In the genomic region with DNA sequence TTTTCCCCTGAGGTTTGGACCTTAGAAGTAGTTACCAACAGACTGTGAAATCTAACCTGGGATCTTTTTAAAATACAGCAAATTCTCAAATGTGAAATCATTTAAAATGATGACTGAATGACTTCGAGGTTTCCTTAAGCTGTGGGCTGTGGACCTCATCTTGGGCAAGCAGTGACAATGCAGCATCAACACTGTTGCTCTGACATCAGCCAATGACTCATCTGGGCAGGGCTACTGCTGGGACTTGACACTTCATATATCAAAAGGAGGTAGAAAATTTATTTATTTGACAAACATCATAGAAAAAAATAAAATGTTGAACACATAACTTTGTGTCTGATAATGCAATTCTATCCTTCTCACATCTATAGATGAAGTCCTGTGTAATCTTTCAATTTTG, we compare ENCODE assay signal across 19 cellular contexts.
DNase-seq lines count a peak whose midpoint lies in the region; ATAC-seq and TF ChIP-seq lines count a peak whose summit lies in the region.
"Had no signal": no experiment of that assay in that cellular context is flagged by ENCODE, and none has a peak within 500 bp of the region (broad histone marks: within the 10 kb centered on the region; RNA-seq: fewer than 3 reads in every experiment).

No MANE protein-coding gene starts in this region.

- no peak overlapping the region for H3K9ac ChIP-seq in PC-3 (ENCODE audit: low read length)
- no peak overlapping the region for H3K9ac ChIP-seq in fibroblast of lung (ENCODE audit: insufficient read depth, low read length)

- no peak overlapping the region for H3K27ac Mint-ChIP-seq in Calu3 (ENCODE audit: unreplicated experiment)

- WGBS in right cardiac atrium = 58% methylated on average over 1 of the region's 1 CpG

- ATAC-seq in PC-3 = peak; percentile 89
- ATAC-seq in right cardiac atrium = no peak
- ATAC-seq: GM12878, left lung, pancreas, Right ventricle myocardium inferior had no signal

- H3F3A ChIP-seq in PC-3 (ENCODE audit: low read length, unreplicated experiment) = no peaks in the 10 kb centered on the region
- H3F3A ChIP-seq in PC-9 (ENCODE audit: insufficient read depth, low read depth) = no peaks in the 10 kb centered on the region

- H4K20me1 ChIP-seq in PC-3 (ENCODE audit: low read length) (no peaks in the 10 kb centered on the region), fibroblast of lung (ENCODE audit: control insufficient read depth, extremely low read depth, insufficient read depth, low read length) (no peaks in the 10 kb centered on the region), PC-9 (ENCODE audit: insufficient read depth) (no peaks in the 10 kb centered on the region)

- H3K27me3 Mint-ChIP-seq in Calu3 (ENCODE audit: unreplicated experiment) = no peaks in the 10 kb centered on the region

- H3K9me3 ChIP-seq in PC-3 (ENCODE audit: low read length) (no peaks in the 10 kb centered on the region), fibroblast of lung (ENCODE audit: control insufficient read depth, insufficient read depth, low read depth, low read length) (no peaks in the 10 kb centered on the region), PC-9 (ENCODE audit: insufficient read depth, low read depth) (no peaks in the 10 kb centered on the region), right cardiac atrium (ENCODE audit: control insufficient read depth, low read length) (no peaks in the 10 kb centered on the region)
- H3K9me3 ChIP-seq: BE2C, HAP-1, left lung, pancreas, stomach had no signal

- intact Hi-C loops in Calu3 (cut with micrococcal nuclease; ENCODE audit: unreplicated experiment) = no loop called here
- intact Hi-C loops in PC-3 (cut with micrococcal nuclease) = no loop called here
- intact Hi-C loops in PC-9 (cut with micrococcal nuclease; ENCODE audit: unreplicated experiment) = no loop called here
- intact Hi-C loops in right cardiac atrium (cut with DNase I) = no loop called here
- intact Hi-C loops in cardiac septum (cut with DNase I) = no loop called here

- CTCF ChIA-PET in Calu3 (lab: Charles Lee) (no interaction called here), PC-3 (lab: Charles Lee) (no interaction called here), PC-9 (lab: Charles Lee) (no interaction called here)

- peaks cover 15% of the 10 kb centered on the region for H3K4me1 Mint-ChIP-seq in Calu3 (ENCODE audit: low read depth, unreplicated experiment)

- H3K79me2 ChIP-seq in PC-3 (ENCODE audit: low read length) = no peaks in the 10 kb centered on the region
- no peaks in the 10 kb centered on the region for H3K79me2 ChIP-seq in fibroblast of lung (ENCODE audit: control insufficient read depth, insufficient read depth, low read length)
- no peaks in the 10 kb centered on the region for H3K79me2 ChIP-seq in PC-9 (ENCODE audit: low read depth)

- no peak overlapping the region for H3K4me3 Mint-ChIP-seq in Calu3 (ENCODE audit: low read depth, unreplicated experiment)

- H3K4me3 ChIP-seq in PC-3 (ENCODE audit: low read length) (no peak overlapping the region), fibroblast of lung (replicated peaks in 1 of 4; ENCODE audit: control extremely low read depth in 1 of 4, insufficient read depth in 1 of 4, low read depth in 3 of 4, low read length in 4 of 4) (no peak overlapping the region), PC-9 (no peak overlapping the region), right cardiac atrium (ENCODE audit: low read length) (no peak overlapping the region)
- H3K4me3 ChIP-seq: GM12878, HAP-1, left lung, pancreas, smooth muscle cell, stomach had no signal

- H3K27ac ChIP-seq in PC-3 (ENCODE audit: low read length) = no peak overlapping the region
- H3K27ac ChIP-seq in fibroblast of lung (ENCODE audit: insufficient read depth, low read length) = no peak overlapping the region
- no peak overlapping the region for H3K27ac ChIP-seq in PC-9
- H3K27ac ChIP-seq in right cardiac atrium (ENCODE audit: low read length) = no peak overlapping the region
- H3K27ac ChIP-seq: left lung, pancreas, stomach had no signal

- H2AFZ ChIP-seq in PC-3 (ENCODE audit: low read length) (no peak overlapping the region), fibroblast of lung (ENCODE audit: low read length) (no peak overlapping the region), PC-9 (no peak overlapping the region)

- POLR2A ChIA-PET in PC-3 (lab: Charles Lee; ENCODE audit: unreplicated experiment) = no interaction called here
- POLR2A ChIA-PET in PC-9 (lab: Charles Lee; ENCODE audit: unreplicated experiment) = no interaction called here

- peak; percentile 55 for DNase-seq in A172 (ENCODE audit: low spot score)
- peak; percentile 40 for DNase-seq in Calu3
- DNase-seq in PC-3 = peak; percentile 49
- peak; percentile 23 to 54 for DNase-seq in fibroblast of lung (ENCODE audit: low read depth in 2 of 2)
- DNase-seq in D341Med (ENCODE audit: low spot score) = no peak
- DNase-seq in PC-9 = no peak
- DNase-seq in right cardiac atrium = no peak
- DNase-seq in cardiac septum (ENCODE audit: low spot score) = no peak
- DNase-seq: BE2C, left lung, NCI-H187 treated with DMSO at 0.1 percent for 48 hours, NCI-H748 treated with DMSO at 0.1 percent for 48 hours, pancreas, stomach, T-helper 2 cell had no signal

- H3K36me3 Mint-ChIP-seq in Calu3 (ENCODE audit: insufficient read depth, unreplicated experiment) = no peaks in the 10 kb centered on the region

- TF ChIP-seq CTCF in Calu3 (IDR thresholded peaks at IDR 0.05; ENCODE audit: unreplicated experiment) (no peak), PC-3 (conservative IDR thresholded peaks at IDR 0.05; ENCODE audit: low read depth, low read length) (no peak), fibroblast of lung (conservative IDR thresholded peaks at IDR 0.05 in 1 of 2, IDR thresholded peaks at IDR 0.05 in 1 of 2; ENCODE audit: low read depth in 1 of 2, low read length in 2 of 2) (no peak), PC-9 (conservative IDR thresholded peaks at IDR 0.05) (no peak)

- H3K36me3 ChIP-seq in PC-3 (ENCODE audit: low read depth, low read length) = no peaks in the 10 kb centered on the region
- H3K36me3 ChIP-seq in fibroblast of lung (ENCODE audit: control insufficient read depth, insufficient read depth, low read length) = no peaks in the 10 kb centered on the region
- no peaks in the 10 kb centered on the region for H3K36me3 ChIP-seq in PC-9 (ENCODE audit: low read depth)
- H3K36me3 ChIP-seq: HAP-1, left lung, pancreas, stomach had no signal

- peaks cover 5% of the 10 kb centered on the region; the same call in 1 of the 2 replicates for H3K27me3 ChIP-seq in PC-3 (ENCODE audit: low read length)
- no peaks in the 10 kb centered on the region for H3K27me3 ChIP-seq in fibroblast of lung (ENCODE audit: control insufficient read depth, insufficient read depth, low read length)
- H3K27me3 ChIP-seq in PC-9 (ENCODE audit: insufficient read depth, low read depth) = no peaks in the 10 kb centered on the region
- H3K27me3 ChIP-seq in right cardiac atrium (ENCODE audit: control insufficient read depth, insufficient read depth) = no peaks in the 10 kb centered on the region
- H3K27me3 ChIP-seq: BE2C, left lung, pancreas, stomach had no signal

- H3K9me2 ChIP-seq in PC-3 (replicated peaks; ENCODE audit: low read length) (no peaks in the 10 kb centered on the region), PC-9 (ENCODE audit: insufficient read depth) (no peaks in the 10 kb centered on the region)

- H3K4me2 ChIP-seq in PC-3 (ENCODE audit: low read length) (no peak overlapping the region), fibroblast of lung (ENCODE audit: extremely low read depth, insufficient read depth, low read length) (no peak overlapping the region), PC-9 (no peak overlapping the region)
- H3K4me2 ChIP-seq: smooth muscle cell had no signal

- peaks cover 4% of the 10 kb centered on the region for H3K9me3 Mint-ChIP-seq in Calu3 (ENCODE audit: low read depth, unreplicated experiment)

- H3K4me1 ChIP-seq in PC-3 (ENCODE audit: insufficient read depth, low read length) (no peaks in the 10 kb centered on the region), fibroblast of lung (ENCODE audit: control insufficient read depth, extremely low read depth, insufficient read depth, low read length) (no peaks in the 10 kb centered on the region), PC-9 (replicated peaks; ENCODE audit: insufficient read depth) (no peaks in the 10 kb centered on the region), right cardiac atrium (ENCODE audit: control insufficient read depth, insufficient read depth, low read length) (no peaks in the 10 kb centered on the region)
- H3K4me1 ChIP-seq: BE2C, left lung, pancreas, stomach had no signal

- BruUV-seq in Calu3 (replicated peaks; lab: Mats Ljungman, UMichigan) (no TSS peak), PC-3 (replicated peaks; lab: Mats Ljungman, UMichigan) (no TSS peak), PC-9 (replicated peaks; lab: Mats Ljungman, UMichigan) (no TSS peak)

Comparison
In these comparisons a context has a peak if more than half of its experiments do, and no peak if none do; other contexts are left out.
1. DNase-seq: peak in A172 (single experiment), Calu3 (single experiment), PC-3 (single experiment) and fibroblast of lung (2 of 2); none in D341Med (single experiment), PC-9 (0 of 2), right cardiac atrium (0 of 3) and cardiac septum (single experiment).